ENCODE assay signal across 10 cellular contexts in genomic region chr5:168135897-168136296, GRCh38.
DNase-seq lines count a peak whose midpoint lies in the region; ATAC-seq, FAIRE-seq and TF ChIP-seq lines count a peak whose summit lies in the region.
"Had no signal": no experiment of that assay in that cellular context is flagged by ENCODE, and none has a peak within 500 bp of the region (broad histone marks: within the 10 kb centered on the region; RNA-seq: fewer than 3 reads in every experiment).

No MANE protein-coding gene starts in this region.

- H3K36me3 ChIP-seq in HepG2 (replicated peaks in 1 of 2; ENCODE audit: control insufficient read depth in 1 of 2, insufficient read depth in 2 of 2, low read length in 2 of 2) = no peaks in the 10 kb centered on the region

- H3K79me2 ChIP-seq in HepG2 (ENCODE audit: insufficient read depth, low read length) = no peaks in the 10 kb centered on the region

- H2AFZ ChIP-seq in HepG2 (ENCODE audit: low read length) = no peak overlapping the region

- TF ChIP-seq EP300 in HepG2 (IDR thresholded peaks at IDR 0.05; ENCODE audit: low read depth in 2 of 2, low read length in 2 of 2) (no peak), HepG2 (CRISPR knock-in tag; IDR thresholded peaks at IDR 0.05; ENCODE audit: borderline replicate concordance) (no peak)

- CTCF ChIA-PET in HepG2 (lab: Yijun Ruan, JAX; ENCODE audit: low intra/inter-chr PET ratio, low total read pairs) = no interaction called here

- H3K4me1 ChIP-seq in HepG2 (ENCODE audit: insufficient read depth, low read length) = peaks cover 8% of the 10 kb centered on the region

- no peak for TF ChIP-seq CTCF in HepG2 (CRISPR knock-in tag; IDR thresholded peaks at IDR 0.05)

- ATAC-seq in GM19372 (IDR thresholded peaks at IDR 0.05; ENCODE audit: low read depth, unreplicated experiment) = peak; percentile 96
- peak; percentile 96 for ATAC-seq in HG02759 (IDR thresholded peaks at IDR 0.05; ENCODE audit: unreplicated experiment)
- ATAC-seq in HG03442 (IDR thresholded peaks at IDR 0.05; ENCODE audit: unreplicated experiment) = peak; percentile 98
- no peak for ATAC-seq in HepG2
- ATAC-seq: stimulated activated naive CD8-positive, alpha-beta T cell treated with anti-CD3 and anti-CD28 coated beads, Interleukin-15, Interleukin-2, amounts not matched to agents 100 U/mL and 50 U/mL, for 24 hours had no signal

- intact Hi-C loops in posterior cingulate gyrus (cut with DNase I) = no loop called here
- intact Hi-C loops in HepG2 (cut with micrococcal nuclease; ENCODE audit: unreplicated experiment) = no loop called here

- TF ChIP-seq RAD21 in HepG2 (CRISPR knock-in tag; IDR thresholded peaks at IDR 0.05) = no peak

- no peaks in the 10 kb centered on the region for H3K9me3 ChIP-seq in HepG2 (ENCODE audit: low read length)

- H3K9ac ChIP-seq in HepG2 (ENCODE audit: insufficient read depth, low read depth, low read length) = no peak overlapping the region

- no peaks in the 10 kb centered on the region for H3K27me3 ChIP-seq in HepG2 (ENCODE audit: control insufficient read depth in 1 of 2, insufficient read depth in 2 of 2, low read length in 2 of 2)

- peak; percentile 25 for DNase-seq in GM12892 (ENCODE audit: insufficient read length)
- no peak for DNase-seq in NCI-H187 (lab: John Stamatoyannopoulos, UW)
- no peak for DNase-seq in posterior cingulate gyrus
- no peak for DNase-seq in cerebellar cortex (ENCODE audit: low spot score)
- DNase-seq in HepG2 (ENCODE audit: low spot score) = no peak
- DNase-seq: NCI-H1436 treated with DMSO at 0.1 percent for 48 hours; stimulated activated naive CD8-positive, alpha-beta T cell treated with anti-CD3 and anti-CD28 coated beads, Interleukin-15, Interleukin-2, amounts not matched to agents 100 U/mL and 50 U/mL, for 24 hours had no signal

- H3K27ac ChIP-seq in HepG2 (ENCODE audit: extremely low read length, insufficient read depth, low read length) = no peak overlapping the region

- WGBS in HepG2 (ENCODE audit: low lambda C conversion rate) = 57% methylated on average over 6 of the region's 6 CpGs

- H3K4me3 ChIP-seq in HepG2 (replicated peaks in 1 of 3; ENCODE audit: insufficient read depth in 1 of 3, low read depth in 2 of 3, low read length in 3 of 3) = no peak overlapping the region

- BruUV-seq in HepG2 (replicated peaks; lab: Mats Ljungman, UMichigan) = no TSS peak

- H4K20me1 ChIP-seq in HepG2 (ENCODE audit: insufficient read depth, low read length) = no peaks in the 10 kb centered on the region

- POLR2A ChIA-PET in HepG2 (lab: Yijun Ruan, JAX) = no interaction called here

- in situ Hi-C loops in HepG2 (cut with HindIII; ENCODE audit: extremely low pct_ligation_motif_present, low pct_unique_long_range_greater_than_20kb) = no loop called here

- no peak overlapping the region for H3K4me2 ChIP-seq in HepG2 (ENCODE audit: low read depth, low read length)

- TF ChIP-seq POLR2A in GM12892 (IDR thresholded peaks at IDR 0.05; ENCODE audit: low read depth, low read length) = peak; percentile 53
- no peak for TF ChIP-seq POLR2A in HepG2 (IDR thresholded peaks at IDR 0.05; ENCODE audit: insufficient read depth in 1 of 2, low read depth in 2 of 2, low read length in 2 of 2)

- FAIRE-seq in GM12892 (lab: Jason Lieb, UNC) (peak; percentile 89), HepG2 (lab: Jason Lieb, UNC) (no peak)

TF ChIP-seq in HepG2, 621 proteins besides CTCF, POLR2A, EP300 and RAD21:
- no peak for TF ChIP-seq ZNF687 (CRISPR knock-in tag; IDR thresholded peaks at IDR 0.05)
- no peak for TF ChIP-seq ZBTB44 (CRISPR knock-in tag; IDR thresholded peaks at IDR 0.05)
- TF ChIP-seq ZNF12 (CRISPR knock-in tag; IDR thresholded peaks at IDR 0.05) = no peak
- no peak for TF ChIP-seq TOPORS (CRISPR knock-in tag; IDR thresholded peaks at IDR 0.05)
- no peak for TF ChIP-seq ZMYM4 (CRISPR knock-in tag; IDR thresholded peaks at IDR 0.05)
- TF ChIP-seq ZNF776 (CRISPR knock-in tag; IDR thresholded peaks at IDR 0.05) = no peak
- no peak for TF ChIP-seq SNAI1 (CRISPR knock-in tag; IDR thresholded peaks at IDR 0.05; ENCODE audit: borderline replicate concordance)
- TF ChIP-seq NFATC3 (CRISPR knock-in tag; IDR thresholded peaks at IDR 0.05) = no peak
- TF ChIP-seq MTERF4 (CRISPR knock-in tag; IDR thresholded peaks at IDR 0.05) = no peak
- no peak for TF ChIP-seq ZBTB49 (CRISPR knock-in tag; IDR thresholded peaks at IDR 0.05; ENCODE audit: borderline replicate concordance)
- no peak for TF ChIP-seq RXRA (CRISPR knock-in tag; IDR thresholded peaks at IDR 0.05)
